Comparison of ENCODE assay signal across 8 cellular contexts in genomic region chr14:22556990-22557623, GRCh38.
DNase-seq lines count a peak whose midpoint lies in the region; ATAC-seq lines count a peak whose summit lies in the region.

No MANE protein-coding gene starts in this region.

- peak; percentile 53 to 84 for DNase-seq in NCI-H187 (lab: John Stamatoyannopoulos, UW)
- DNase-seq in NCI-H187 treated with DMSO at 0.1 percent for 48 hours (lab: John Stamatoyannopoulos, UW), result no peak
- DNase-seq in NCI-H2196 treated with DMSO at 0.1 percent for 48 hours (lab: John Stamatoyannopoulos, UW; ENCODE audit: unreplicated experiment), result peak; percentile 40
- DNase-seq in central memory CD4-positive, alpha-beta T cell, result peak; percentile 90
- peak; percentile 87 for DNase-seq in kidney glomerular epithelial cell (lab: John Stamatoyannopoulos, UW)
- peak; percentile 95 for DNase-seq in stimulated activated CD4-positive, alpha-beta T cell treated with anti-CD3 and anti-CD28 coated beads, Interleukin-15, amount 100 ng/mL, for 24 hours

- peak; percentile 31 for ATAC-seq in HG03025 (IDR thresholded peaks at IDR 0.05; ENCODE audit: low FRiP score, unreplicated experiment)
- peak; percentile 15 to 22 for ATAC-seq in activated CD4-positive, CD25-positive, alpha-beta regulatory T cell treated with anti-CD3 and anti-CD28 coated beads, Interleukin-2, amount 50 U/mL, for 24 hours
